10 cellular contexts compared by ENCODE assay signal in the genomic region with DNA sequence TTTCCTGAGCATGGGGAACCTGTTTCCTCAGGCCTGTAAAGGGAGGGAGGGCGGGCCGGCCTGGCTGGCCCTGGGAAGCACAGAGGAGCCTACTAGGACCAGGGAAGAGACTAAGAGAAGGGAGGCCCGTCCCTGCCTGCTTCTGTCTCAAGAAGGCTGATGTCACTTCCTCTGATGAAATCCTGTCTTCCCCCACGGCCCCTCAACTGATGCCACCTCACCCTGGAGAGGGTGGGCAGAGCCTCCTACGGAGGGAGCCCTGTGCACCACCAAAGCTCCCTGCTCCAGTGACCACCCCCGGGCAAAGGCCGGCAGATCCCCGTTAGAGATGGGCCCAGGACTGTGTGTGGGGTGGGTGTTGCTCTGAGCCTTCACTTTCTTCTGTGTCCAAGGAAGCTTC. TPM values are rescaled to one million over a fixed set of nuclear protein-coding genes. Genes with fewer than 3 reads are reported as not detected.
A peak's percentile ranks its signal among the peaks of the same experiment; 100 is the strongest.
DNase-seq lines count a peak whose midpoint lies in the region; ATAC-seq, FAIRE-seq and TF ChIP-seq lines count a peak whose summit lies in the region.
"Had no signal": no experiment of that assay in that cellular context is flagged by ENCODE, and none has a peak within 500 bp of the region (broad histone marks: within the 10 kb centered on the region; RNA-seq: fewer than 3 reads in every experiment).

No MANE protein-coding gene starts in this region.

- FAIRE-seq in HepG2 (lab: Jason Lieb, UNC): no peak

- no peaks in the 10 kb centered on the region for H3K4me1 ChIP-seq in A673 (ENCODE audit: insufficient read depth, low read length, poor library complexity, severe bottlenecking)
- peaks cover 9% of the 10 kb centered on the region; the same call in 1 of the 2 replicates for H3K4me1 ChIP-seq in HepG2 (ENCODE audit: insufficient read depth, low read length)

- peak; percentile 45 for DNase-seq in A673 (ENCODE audit: low spot score)
- peak; percentile 60 for DNase-seq in KBM-7
- peak; percentile 77 for DNase-seq in amniotic epithelial cell (ENCODE audit: low read depth)
- no peak for DNase-seq in HepG2 (ENCODE audit: low spot score)
- no peak for DNase-seq in nephron progenitor cell
- DNase-seq in NCI-H1930 (lab: John Stamatoyannopoulos, UW): no peak
- no peak for DNase-seq in NCI-H748 treated with DMSO at 0.1 percent for 48 hours (lab: John Stamatoyannopoulos, UW)
- DNase-seq: stimulated activated CD4-positive, alpha-beta T cell treated with anti-CD3 and anti-CD28 coated beads, Interleukin-15, amount 100 ng/mL, for 24 hours had no signal

- no peak overlapping the region for H3K9ac ChIP-seq in HepG2 (ENCODE audit: insufficient read depth, low read depth, low read length)

- intact Hi-C loops in A673 (cut with micrococcal nuclease; ENCODE audit: unreplicated experiment): no loop called here
- intact Hi-C loops in HepG2 (cut with micrococcal nuclease; ENCODE audit: unreplicated experiment): no loop called here

- H3K4me2 ChIP-seq in HepG2 (ENCODE audit: low read depth, low read length): 0 out of 2 replicates have a peak overlapping the region, but pooled peaks have one; percentile 18

- H3K9me3 ChIP-seq in A673 (ENCODE audit: low read depth, low read length, poor library complexity, severe bottlenecking) (no peaks in the 10 kb centered on the region), HepG2 (ENCODE audit: low read length) (no peaks in the 10 kb centered on the region)

- no peaks in the 10 kb centered on the region for H4K20me1 ChIP-seq in HepG2 (ENCODE audit: insufficient read depth, low read length)

- H3K27ac ChIP-seq in A673 (ENCODE audit: low read depth, low read length, poor library complexity, severe bottlenecking): peak overlapping the region; percentile 64
- H3K27ac ChIP-seq in HepG2 (ENCODE audit: extremely low read length, insufficient read depth, low read length): no peak overlapping the region
- H3K27ac ChIP-seq: epithelial cell of prostate had no signal

- peaks cover 51% of the 10 kb centered on the region for H3K4me1 Mint-ChIP-seq in nephron progenitor cell

- H3K79me2 ChIP-seq in HepG2 (ENCODE audit: insufficient read depth, low read length): no peaks in the 10 kb centered on the region

- TF ChIP-seq EP300 in HepG2 (IDR thresholded peaks at IDR 0.05; ENCODE audit: low read depth in 2 of 2, low read length in 2 of 2) (no peak), HepG2 (CRISPR knock-in tag; IDR thresholded peaks at IDR 0.05; ENCODE audit: borderline replicate concordance) (no peak)

- WGBS in HepG2 (ENCODE audit: low lambda C conversion rate): 51% methylated on average over 4 of the region's 8 CpGs

- in situ Hi-C loops in KBM-7 (cut with MboI; ENCODE audit: low pct_unique_long_range_greater_than_20kb, low sequenced_read_pairs): no loop called here
- in situ Hi-C loops in HepG2 (cut with HindIII; ENCODE audit: extremely low pct_ligation_motif_present, low pct_unique_long_range_greater_than_20kb): no loop called here

- BruUV-seq in A673 (replicated peaks; lab: Mats Ljungman, UMichigan) (no TSS peak), HepG2 (replicated peaks; lab: Mats Ljungman, UMichigan) (no TSS peak)

- TF ChIP-seq POLR2A in HepG2 (IDR thresholded peaks at IDR 0.05; ENCODE audit: insufficient read depth in 1 of 2, low read depth in 2 of 2, low read length in 2 of 2): no peak

- H3K4me3 ChIP-seq in A673 (ENCODE audit: low read depth, low read length, poor library complexity, severe bottlenecking) (no peak overlapping the region), HepG2 (replicated peaks in 1 of 3; ENCODE audit: insufficient read depth in 1 of 3, low read depth in 2 of 3, low read length in 3 of 3) (no peak overlapping the region)

- CTCF ChIA-PET in A673 (lab: Charles Lee) (no interaction called here), HepG2 (lab: Yijun Ruan, JAX; ENCODE audit: low intra/inter-chr PET ratio, low total read pairs) (no interaction called here)

- H3K27me3 Mint-ChIP-seq in nephron progenitor cell (ENCODE audit: low read depth, poor library complexity): no peaks in the 10 kb centered on the region

- H3K36me3 ChIP-seq in A673 (ENCODE audit: insufficient read depth, low read length, poor library complexity, severe bottlenecking): no peaks in the 10 kb centered on the region
- H3K36me3 ChIP-seq in HepG2 (replicated peaks in 1 of 2; ENCODE audit: control insufficient read depth in 1 of 2, insufficient read depth in 2 of 2, low read length in 2 of 2): no peaks in the 10 kb centered on the region

- no peaks in the 10 kb centered on the region for H3K27me3 ChIP-seq in A673 (replicated peaks; ENCODE audit: insufficient read depth, low read depth, low read length, poor library complexity)
- no peaks in the 10 kb centered on the region; a peak in 2 of 5 replicates for H3K27me3 ChIP-seq in HepG2 (ENCODE audit: control insufficient read depth in 1 of 2, insufficient read depth in 2 of 2, low read length in 2 of 2)

- POLR2A ChIA-PET in A673 (lab: Charles Lee; ENCODE audit: low non-redundant PET): no interaction called here
- POLR2A ChIA-PET in HepG2 (lab: Yijun Ruan, JAX): interaction anchor here (0.9 kb wide), 1 partner anchor 10 kb away, joined by 3 read pairs; no protein-coding TSS in a partner anchor

- H3K36me3 Mint-ChIP-seq in nephron progenitor cell (ENCODE audit: low read depth): peaks cover 16% of the 10 kb centered on the region

- H3K27ac Mint-ChIP-seq in nephron progenitor cell: no peak overlapping the region

- ATAC-seq in HepG2 (peak; percentile 26), HG03196 (IDR thresholded peaks at IDR 0.05; ENCODE audit: unreplicated experiment) (no peak)

- H3K4me3 Mint-ChIP-seq in nephron progenitor cell: no peak overlapping the region

- TF ChIP-seq CTCF in A673 (conservative IDR thresholded peaks at IDR 0.05; ENCODE audit: low read depth, low read length): no peak
- no peak for TF ChIP-seq CTCF in HepG2 (CRISPR knock-in tag; IDR thresholded peaks at IDR 0.05)
- no peak for TF ChIP-seq CTCF in nephron progenitor cell (IDR thresholded peaks at IDR 0.05)

- H3K9me3 Mint-ChIP-seq in nephron progenitor cell: no peaks in the 10 kb centered on the region

- no peak overlapping the region for H2AFZ ChIP-seq in HepG2 (ENCODE audit: low read length)

- TF ChIP-seq RAD21 in HepG2 (CRISPR knock-in tag; IDR thresholded peaks at IDR 0.05): no peak

RNA-seq across cellular contexts. Expression of a gene that starts 1.0 kb away (rescaled TPM):
- total RNA-seq in A673 (2021) (1.5 and 2.0 TPM in 2 replicates), HepG2 (2016; rRNA removed; fragmentation: Illumina TruSeq; extraction: Trizol) (0.13 TPM in 1 of 2 replicates, not detected in the other)
- total RNA-seq in HepG2 (2016; cell fraction: cytosol; rRNA removed; fragmentation: Illumina TruSeq; extraction: Trizol; ENCODE audit: low read depth): not detected in 2 replicates
- 0.13 and 0.24 TPM in 2 replicates for total RNA-seq in HepG2 (2016; cell fraction: insoluble cytoplasmic fraction; rRNA removed; fragmentation: Illumina TruSeq; extraction: Trizol)
- not detected in 2 replicates for total RNA-seq in HepG2 (2016; cell fraction: membrane; rRNA removed; fragmentation: Illumina TruSeq; extraction: Trizol)
- not detected in 2 replicates for total RNA-seq in HepG2 (2016; cell fraction: nucleus; rRNA removed; fragmentation: Illumina TruSeq; extraction: Trizol)
- polyA plus RNA-seq in HepG2 (2011; rRNA removed): 0.97 and 1.3 TPM in 2 replicates
- 0.24 and 0.41 TPM in 2 replicates for polyA plus RNA-seq in HepG2 (2011; cell fraction: cytosol; rRNA removed)
- polyA plus RNA-seq in HepG2 (2011; cell fraction: nucleus; rRNA removed): 3.1 and 3.6 TPM in 2 replicates
- 0.39 and 1.1 TPM in 2 replicates for polyA plus RNA-seq in HepG2 (2012)
- not detected in 2 replicates for polyA plus RNA-seq in HepG2 (2016; cell fraction: cytosol; fragmentation: Illumina TruSeq; extraction: Trizol; ENCODE audit: low read depth)
- polyA plus RNA-seq in HepG2 (2016; cell fraction: insoluble cytoplasmic fraction; fragmentation: Illumina TruSeq; extraction: Trizol; ENCODE audit: low read depth): 0.34 TPM in 1 of 2 replicates, not detected in the other
- 0.14 TPM in 1 of 2 replicates, not detected in the other for polyA plus RNA-seq in HepG2 (2016; cell fraction: membrane; fragmentation: Illumina TruSeq; extraction: Trizol; ENCODE audit: low read depth)
- polyA plus RNA-seq in HepG2 (2016; cell fraction: nucleus; fragmentation: Illumina TruSeq; extraction: Trizol; ENCODE audit: insufficient read depth, low read depth): 0.79 and 1.7 TPM in 2 replicates
- polyA minus RNA-seq in HepG2 (2011; rRNA and poly(A)+ RNA removed; ENCODE audit: low replicate concordance): 1.4 and 10.4 TPM in 2 replicates
- not detected in 2 replicates for polyA minus RNA-seq in HepG2 (2011; cell fraction: cytosol; rRNA and poly(A)+ RNA removed)
- 1.6 and 1.9 TPM in 2 replicates for polyA minus RNA-seq in HepG2 (2011; cell fraction: nucleus; rRNA and poly(A)+ RNA removed)

RNA-seq across cellular contexts. Expression of a gene that starts 14.3 kb away (rescaled TPM):
- 26.5 and 31.0 TPM in 2 replicates for total RNA-seq in A673 (2021)
- total RNA-seq in HepG2 (2016; rRNA removed; fragmentation: Illumina TruSeq; extraction: Trizol): 5.6 and 16.6 TPM in 2 replicates
- total RNA-seq in HepG2 (2016; cell fraction: cytosol; rRNA removed; fragmentation: Illumina TruSeq; extraction: Trizol; ENCODE audit: low read depth): 12.8 and 13.9 TPM in 2 replicates
- total RNA-seq in HepG2 (2016; cell fraction: insoluble cytoplasmic fraction; rRNA removed; fragmentation: Illumina TruSeq; extraction: Trizol): 3.9 and 16.7 TPM in 2 replicates
- total RNA-seq in HepG2 (2016; cell fraction: membrane; rRNA removed; fragmentation: Illumina TruSeq; extraction: Trizol): 13.5 and 15.0 TPM in 2 replicates
- total RNA-seq in HepG2 (2016; cell fraction: nucleus; rRNA removed; fragmentation: Illumina TruSeq; extraction: Trizol): 21.2 TPM in 2 replicates
- polyA plus RNA-seq in HepG2 (2011; rRNA removed): 33.0 and 33.8 TPM in 2 replicates
- 11.8 and 15.4 TPM in 2 replicates for polyA plus RNA-seq in HepG2 (2011; cell fraction: cytosol; rRNA removed)
- polyA plus RNA-seq in HepG2 (2011; cell fraction: nucleus; rRNA removed): 225 and 245 TPM in 2 replicates
- 9.7 and 13.3 TPM in 2 replicates for polyA plus RNA-seq in HepG2 (2012)
- polyA plus RNA-seq in HepG2 (2016; cell fraction: cytosol; fragmentation: Illumina TruSeq; extraction: Trizol; ENCODE audit: low read depth): 6.0 and 6.1 TPM in 2 replicates
- 4.8 and 5.6 TPM in 2 replicates for polyA plus RNA-seq in HepG2 (2016; cell fraction: insoluble cytoplasmic fraction; fragmentation: Illumina TruSeq; extraction: Trizol; ENCODE audit: low read depth)
- 6.2 and 8.7 TPM in 2 replicates for polyA plus RNA-seq in HepG2 (2016; cell fraction: membrane; fragmentation: Illumina TruSeq; extraction: Trizol; ENCODE audit: low read depth)
- polyA plus RNA-seq in HepG2 (2016; cell fraction: nucleus; fragmentation: Illumina TruSeq; extraction: Trizol; ENCODE audit: insufficient read depth, low read depth): 70.3 and 84.6 TPM in 2 replicates
- polyA minus RNA-seq in HepG2 (2011; rRNA and poly(A)+ RNA removed; ENCODE audit: low replicate concordance): 11.9 and 38.3 TPM in 2 replicates
- polyA minus RNA-seq in HepG2 (2011; cell fraction: cytosol; rRNA and poly(A)+ RNA removed): 1.8 and 1.9 TPM in 2 replicates
- 19.1 and 21.0 TPM in 2 replicates for polyA minus RNA-seq in HepG2 (2011; cell fraction: nucleus; rRNA and poly(A)+ RNA removed)

RNA-seq across cellular contexts. Expression of a gene that starts 56.2 kb away (rescaled TPM):
- total RNA-seq in A673 (2021) (0.45 and 1.1 TPM in 2 replicates), HepG2 (2016; rRNA removed; fragmentation: Illumina TruSeq; extraction: Trizol) (2.5 and 2.6 TPM in 2 replicates)
- 2.1 and 2.2 TPM in 2 replicates for total RNA-seq in HepG2 (2016; cell fraction: cytosol; rRNA removed; fragmentation: Illumina TruSeq; extraction: Trizol; ENCODE audit: low read depth)
- total RNA-seq in HepG2 (2016; cell fraction: insoluble cytoplasmic fraction; rRNA removed; fragmentation: Illumina TruSeq; extraction: Trizol): 1.8 and 1.9 TPM in 2 replicates
- 2.5 and 3.9 TPM in 2 replicates for total RNA-seq in HepG2 (2016; cell fraction: membrane; rRNA removed; fragmentation: Illumina TruSeq; extraction: Trizol)
- total RNA-seq in HepG2 (2016; cell fraction: nucleus; rRNA removed; fragmentation: Illumina TruSeq; extraction: Trizol): 1.5 and 2.4 TPM in 2 replicates
- 1.6 and 2.4 TPM in 2 replicates for polyA plus RNA-seq in HepG2 (2011; rRNA removed)
- 1.1 and 1.3 TPM in 2 replicates for polyA plus RNA-seq in HepG2 (2011; cell fraction: cytosol; rRNA removed)
- 4.8 and 5.3 TPM in 2 replicates for polyA plus RNA-seq in HepG2 (2011; cell fraction: nucleus; rRNA removed)
- 1.8 and 2.3 TPM in 2 replicates for polyA plus RNA-seq in HepG2 (2012)
- 1.4 and 2.2 TPM in 2 replicates for polyA plus RNA-seq in HepG2 (2016; cell fraction: cytosol; fragmentation: Illumina TruSeq; extraction: Trizol; ENCODE audit: low read depth)
- polyA plus RNA-seq in HepG2 (2016; cell fraction: insoluble cytoplasmic fraction; fragmentation: Illumina TruSeq; extraction: Trizol; ENCODE audit: low read depth): 2.0 and 2.9 TPM in 2 replicates
- polyA plus RNA-seq in HepG2 (2016; cell fraction: membrane; fragmentation: Illumina TruSeq; extraction: Trizol; ENCODE audit: low read depth): 1.8 and 2.6 TPM in 2 replicates
- 5.2 and 6.5 TPM in 2 replicates for polyA plus RNA-seq in HepG2 (2016; cell fraction: nucleus; fragmentation: Illumina TruSeq; extraction: Trizol; ENCODE audit: insufficient read depth, low read depth)
- 0.28 and 1.5 TPM in 2 replicates for polyA minus RNA-seq in HepG2 (2011; rRNA and poly(A)+ RNA removed; ENCODE audit: low replicate concordance)
- polyA minus RNA-seq in HepG2 (2011; cell fraction: cytosol; rRNA and poly(A)+ RNA removed): 0.49 and 1.1 TPM in 2 replicates
- polyA minus RNA-seq in HepG2 (2011; cell fraction: nucleus; rRNA and poly(A)+ RNA removed): 1.7 and 3.3 TPM in 2 replicates

RNA-seq across cellular contexts. Expression of a gene that starts 57.4 kb away (rescaled TPM):
- total RNA-seq in A673 (2021): 65.3 and 85.9 TPM in 2 replicates
- total RNA-seq in HepG2 (2016; rRNA removed; fragmentation: Illumina TruSeq; extraction: Trizol): 22.6 and 26.0 TPM in 2 replicates
- 3.8 and 3.9 TPM in 2 replicates for total RNA-seq in HepG2 (2016; cell fraction: cytosol; rRNA removed; fragmentation: Illumina TruSeq; extraction: Trizol; ENCODE audit: low read depth)
- total RNA-seq in HepG2 (2016; cell fraction: insoluble cytoplasmic fraction; rRNA removed; fragmentation: Illumina TruSeq; extraction: Trizol): 20.2 and 25.7 TPM in 2 replicates
- total RNA-seq in HepG2 (2016; cell fraction: membrane; rRNA removed; fragmentation: Illumina TruSeq; extraction: Trizol): 12.8 and 14.8 TPM in 2 replicates
- 14.9 and 18.9 TPM in 2 replicates for total RNA-seq in HepG2 (2016; cell fraction: nucleus; rRNA removed; fragmentation: Illumina TruSeq; extraction: Trizol)
- polyA plus RNA-seq in HepG2 (2011; rRNA removed): 12.3 and 12.7 TPM in 2 replicates
- 9.2 and 10.6 TPM in 2 replicates for polyA plus RNA-seq in HepG2 (2011; cell fraction: cytosol; rRNA removed)
- 18.9 and 27.3 TPM in 2 replicates for polyA plus RNA-seq in HepG2 (2011; cell fraction: nucleus; rRNA removed)
- 14.6 and 17.9 TPM in 2 replicates for polyA plus RNA-seq in HepG2 (2012)
- 3.0 and 3.3 TPM in 2 replicates for polyA plus RNA-seq in HepG2 (2016; cell fraction: cytosol; fragmentation: Illumina TruSeq; extraction: Trizol; ENCODE audit: low read depth)
- polyA plus RNA-seq in HepG2 (2016; cell fraction: insoluble cytoplasmic fraction; fragmentation: Illumina TruSeq; extraction: Trizol; ENCODE audit: low read depth): 20.4 and 25.4 TPM in 2 replicates
- 8.6 and 9.6 TPM in 2 replicates for polyA plus RNA-seq in HepG2 (2016; cell fraction: membrane; fragmentation: Illumina TruSeq; extraction: Trizol; ENCODE audit: low read depth)
- 23.4 and 28.3 TPM in 2 replicates for polyA plus RNA-seq in HepG2 (2016; cell fraction: nucleus; fragmentation: Illumina TruSeq; extraction: Trizol; ENCODE audit: insufficient read depth, low read depth)
- 44.0 and 89.0 TPM in 2 replicates for polyA minus RNA-seq in HepG2 (2011; rRNA and poly(A)+ RNA removed; ENCODE audit: low replicate concordance)
- polyA minus RNA-seq in HepG2 (2011; cell fraction: cytosol; rRNA and poly(A)+ RNA removed): 8.6 and 10.8 TPM in 2 replicates
- polyA minus RNA-seq in HepG2 (2011; cell fraction: nucleus; rRNA and poly(A)+ RNA removed): 27.3 and 30.2 TPM in 2 replicates

Comparison
In these comparisons a context has a peak if more than half of its experiments do, and no peak if none do; other contexts are left out.
1. DNase-seq: peak in A673 (single experiment), KBM-7 (single experiment) and amniotic epithelial cell (single experiment); none in HepG2 (single experiment), nephron progenitor cell (single experiment), NCI-H1930 (0 of 2) and NCI-H748 treated with DMSO at 0.1 percent for 48 hours (single experiment).